In genomic region chr14:94123868-94124267, GRCh38 we compare ENCODE assay signal across 1 cellular context.
TF ChIP-seq lines count a peak whose summit lies in the region.

No MANE protein-coding gene starts in this region.

TF ChIP-seq in HepG2, 621 proteins besides CTCF, POLR2A, EP300 and RAD21:
- TF ChIP-seq, protein P1, sequence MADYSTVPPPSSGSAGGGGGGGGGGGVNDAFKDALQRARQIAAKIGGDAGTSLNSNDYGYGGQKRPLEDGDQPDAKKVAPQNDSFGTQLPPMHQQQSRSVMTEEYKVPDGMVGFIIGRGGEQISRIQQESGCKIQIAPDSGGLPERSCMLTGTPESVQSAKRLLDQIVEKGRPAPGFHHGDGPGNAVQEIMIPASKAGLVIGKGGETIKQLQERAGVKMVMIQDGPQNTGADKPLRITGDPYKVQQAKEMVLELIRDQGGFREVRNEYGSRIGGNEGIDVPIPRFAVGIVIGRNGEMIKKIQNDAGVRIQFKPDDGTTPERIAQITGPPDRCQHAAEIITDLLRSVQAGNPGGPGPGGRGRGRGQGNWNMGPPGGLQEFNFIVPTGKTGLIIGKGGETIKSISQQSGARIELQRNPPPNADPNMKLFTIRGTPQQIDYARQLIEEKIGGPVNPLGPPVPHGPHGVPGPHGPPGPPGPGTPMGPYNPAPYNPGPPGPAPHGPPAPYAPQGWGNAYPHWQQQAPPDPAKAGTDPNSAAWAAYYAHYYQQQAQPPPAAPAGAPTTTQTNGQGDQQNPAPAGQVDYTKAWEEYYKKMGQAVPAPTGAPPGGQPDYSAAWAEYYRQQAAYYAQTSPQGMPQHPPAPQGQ (CRISPR knock-in tag; IDR thresholded peaks at IDR 0.05; ENCODE audit: borderline replicate concordance) = no peak
- TF ChIP-seq, protein P2, sequence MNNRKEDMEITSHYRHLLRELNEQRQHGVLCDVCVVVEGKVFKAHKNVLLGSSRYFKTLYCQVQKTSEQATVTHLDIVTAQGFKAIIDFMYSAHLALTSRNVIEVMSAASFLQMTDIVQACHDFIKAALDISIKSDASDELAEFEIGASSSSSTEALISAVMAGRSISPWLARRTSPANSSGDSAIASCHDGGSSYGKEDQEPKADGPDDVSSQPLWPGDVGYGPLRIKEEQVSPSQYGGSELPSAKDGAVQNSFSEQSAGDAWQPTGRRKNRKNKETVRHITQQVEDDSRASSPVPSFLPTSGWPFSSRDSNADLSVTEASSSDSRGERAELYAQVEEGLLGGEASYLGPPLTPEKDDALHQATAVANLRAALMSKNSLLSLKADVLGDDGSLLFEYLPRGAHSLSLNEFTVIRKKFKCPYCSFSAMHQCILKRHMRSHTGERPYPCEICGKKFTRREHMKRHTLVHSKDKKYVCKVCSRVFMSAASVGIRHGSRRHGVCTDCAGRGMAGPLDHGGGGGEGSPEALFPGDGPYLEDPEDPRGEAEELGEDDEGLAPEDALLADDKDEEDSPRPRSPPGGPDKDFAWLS (CRISPR knock-in tag; IDR thresholded peaks at IDR 0.05; ENCODE audit: borderline replicate concordance) = no peak
- TF ChIP-seq HNF1A (IDR thresholded peaks at IDR 0.05; ENCODE audit: low read depth) (peak; percentile 36; the same call in 1 of the 2 replicates), HNF1A (CRISPR knock-in tag; IDR thresholded peaks at IDR 0.05; ENCODE audit: borderline replicate concordance) (no peak), SKIL (CRISPR knock-in tag; IDR thresholded peaks at IDR 0.05; ENCODE audit: borderline replicate concordance) (no peak), TOE1 (CRISPR knock-in tag; IDR thresholded peaks at IDR 0.05) (no peak), RBAK (CRISPR knock-in tag; IDR thresholded peaks at IDR 0.05) (no peak), EEA1 (CRISPR knock-in tag; IDR thresholded peaks at IDR 0.05; ENCODE audit: borderline replicate concordance) (no peak), MAFK (conservative IDR thresholded peaks at IDR 0.05 in 1 of 2, IDR thresholded peaks at IDR 0.05 in 1 of 2; ENCODE audit: low read length in 2 of 2) (0 out of 4 replicates have a peak, but pooled peaks of 1 of the 2 experiments have one; percentile 13), RXRB (CRISPR knock-in tag; IDR thresholded peaks at IDR 0.05; ENCODE audit: borderline replicate concordance) (no peak), GPBP1L1 (CRISPR knock-in tag; IDR thresholded peaks at IDR 0.05) (no peak), SOX5 (CRISPR knock-in tag; IDR thresholded peaks at IDR 0.05; ENCODE audit: borderline replicate concordance) (peak; percentile 41; the same call in 1 of the 2 replicates), ZNF276 (CRISPR knock-in tag; IDR thresholded peaks at IDR 0.05; ENCODE audit: low read depth) (no peak), SAP130 (CRISPR knock-in tag; IDR thresholded peaks at IDR 0.05; ENCODE audit: low read depth) (no peak), AKAP8 (CRISPR knock-in tag; IDR thresholded peaks at IDR 0.05) (no peak), ZNF282 (IDR thresholded peaks at IDR 0.05; ENCODE audit: partially characterized antibody) (no peak), HOXA9 (CRISPR knock-in tag; IDR thresholded peaks at IDR 0.05; ENCODE audit: borderline replicate concordance) (no peak), ZFP36L2 (CRISPR knock-in tag; IDR thresholded peaks at IDR 0.05) (no peak), STAG1 (CRISPR knock-in tag; IDR thresholded peaks at IDR 0.05) (no peak), ZNF569 (CRISPR knock-in tag; IDR thresholded peaks at IDR 0.05; ENCODE audit: borderline replicate concordance) (no peak), ZZZ3 (CRISPR knock-in tag; IDR thresholded peaks at IDR 0.05; ENCODE audit: borderline replicate concordance) (no peak), ZFY (CRISPR knock-in tag; IDR thresholded peaks at IDR 0.05) (no peak), KDM5A (IDR thresholded peaks at IDR 0.05; ENCODE audit: borderline replicate concordance, low read length) (no peak), ZNF780A (CRISPR knock-in tag; IDR thresholded peaks at IDR 0.05) (no peak), ZNF879 (CRISPR knock-in tag; IDR thresholded peaks at IDR 0.05) (no peak), KDM3A (CRISPR knock-in tag; IDR thresholded peaks at IDR 0.05; ENCODE audit: low read depth) (no peak), TARDBP (CRISPR knock-in tag; IDR thresholded peaks at IDR 0.05) (no peak)
- TF ChIP-seq, protein P3, sequence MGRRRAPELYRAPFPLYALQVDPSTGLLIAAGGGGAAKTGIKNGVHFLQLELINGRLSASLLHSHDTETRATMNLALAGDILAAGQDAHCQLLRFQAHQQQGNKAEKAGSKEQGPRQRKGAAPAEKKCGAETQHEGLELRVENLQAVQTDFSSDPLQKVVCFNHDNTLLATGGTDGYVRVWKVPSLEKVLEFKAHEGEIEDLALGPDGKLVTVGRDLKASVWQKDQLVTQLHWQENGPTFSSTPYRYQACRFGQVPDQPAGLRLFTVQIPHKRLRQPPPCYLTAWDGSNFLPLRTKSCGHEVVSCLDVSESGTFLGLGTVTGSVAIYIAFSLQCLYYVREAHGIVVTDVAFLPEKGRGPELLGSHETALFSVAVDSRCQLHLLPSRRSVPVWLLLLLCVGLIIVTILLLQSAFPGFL (CRISPR knock-in tag; IDR thresholded peaks at IDR 0.05) = no peak
